In genomic region chr2:221350621-221351020, GRCh38 we compare ENCODE assay signal across 33 cellular contexts.
A peak's percentile ranks its signal among the peaks of the same experiment; 100 is the strongest.
DNase-seq lines count a peak whose midpoint lies in the region; TF ChIP-seq lines count a peak whose summit lies in the region.
"Had no signal": no experiment of that assay in that cellular context is flagged by ENCODE, and none has a peak within 500 bp of the region (broad histone marks: within the 10 kb centered on the region; RNA-seq: fewer than 3 reads in every experiment).

No MANE protein-coding gene starts in this region.

- H3K36me3 ChIP-seq in PC-9 (ENCODE audit: low read depth) (no peaks in the 10 kb centered on the region), sigmoid colon (no peaks in the 10 kb centered on the region)
- H3K36me3 ChIP-seq: colonic mucosa, gastrocnemius medialis, neutrophil, prostate gland had no signal

- H3K27ac ChIP-seq in PC-9 (no peak overlapping the region), sigmoid colon (peak overlapping the region in 3 of 4 donors; percentile 22 to 30 (median 29))
- H3K27ac ChIP-seq: colonic mucosa, gastrocnemius medialis, hepatocyte, HL-60, neutrophil, prostate gland had no signal

- peak in 2 of 4 donors; percentile 49 to 63 for TF ChIP-seq EP300 in sigmoid colon (IDR thresholded peaks at IDR 0.05)

- no peak overlapping the region for H3K4me3 ChIP-seq in PC-9
- no peak overlapping the region for H3K4me3 ChIP-seq in sigmoid colon
- H3K4me3 ChIP-seq: colonic mucosa, gastrocnemius medialis, hepatocyte, prostate gland had no signal

- TF ChIP-seq POLR2A in sigmoid colon (IDR thresholded peaks at IDR 0.05), result no peak

- no peaks in the 10 kb centered on the region for H4K20me1 ChIP-seq in PC-9 (ENCODE audit: insufficient read depth)

- BruUV-seq in PC-9 (replicated peaks; lab: Mats Ljungman, UMichigan), result no TSS peak

- intact Hi-C loops in PC-9 (cut with micrococcal nuclease; ENCODE audit: unreplicated experiment) (loop anchor here (10.0 kb wide), 1 partner anchor 624 kb away; no protein-coding TSS in a partner anchor), sigmoid colon (cut with DNase I) (no loop called here)

- POLR2A ChIA-PET in PC-9 (lab: Charles Lee; ENCODE audit: unreplicated experiment), result interaction anchor here (0.6 kb wide), 1 partner anchor 1368 kb away, joined by 8 read pairs; no protein-coding TSS in a partner anchor

- peaks cover 5% of the 10 kb centered on the region; the same call in 1 of the 2 replicates for H3F3A ChIP-seq in PC-9 (ENCODE audit: insufficient read depth, low read depth)

- no peak overlapping the region for H3K4me2 ChIP-seq in PC-9
- H3K4me2 ChIP-seq: hepatocyte had no signal

- H3K9me3 ChIP-seq in PC-9 (ENCODE audit: insufficient read depth, low read depth) (0 out of 2 replicates have a peak, but pooled peaks cover 4% of the 10 kb centered on the region), sigmoid colon (no peaks in the 10 kb centered on the region)
- H3K9me3 ChIP-seq: colonic mucosa, gastrocnemius medialis, neutrophil, prostate gland had no signal

- H3K4me1 ChIP-seq in PC-9 (replicated peaks; ENCODE audit: insufficient read depth) (peaks cover 7% of the 10 kb centered on the region; the same call in 1 of the 2 replicates), sigmoid colon (peaks cover 0 to 32% (median 20%) of the 10 kb centered on the region in 4 donors)
- H3K4me1 ChIP-seq: colonic mucosa, prostate gland had no signal

- DNase-seq in EH (ENCODE audit: low read depth) (peak; percentile 17), PC-9 (peak in 1 of 2 experiments; percentile 72), fibroblast of the conjunctiva (ENCODE audit: low read depth) (peak; percentile 6), sigmoid colon (no peak), COLO829 (ENCODE audit: low spot score) (no peak), superior temporal gyrus (ENCODE audit: extremely low spot score) (no peak)
- DNase-seq in stimulated activated CD8-positive, alpha-beta memory T cell treated with anti-CD3 and anti-CD28 coated beads, Interleukin-4, amount 100 ng/mL, for 48 hours, result no peak
- DNase-seq: ACHN; activated B cell treated with CpG ODN at 0.5 μM for 24 hours; activated CD4-positive, alpha-beta T cell treated with anti-CD3 and anti-CD28 coated beads, Interleukin-2, amount 50 U/mL, for 4 hours; activated naive CD4-positive, alpha-beta T cell treated with Interleukin-2 at 50 U/mL for 16 hours; activated T-cell treated with anti-CD3 and anti-CD28 coated beads, Interleukin-2, amount 50 U/mL, for 72 hours; amniotic stem cell; C1 segment of cervical spinal cord; Calu3; colonic mucosa; effector memory CD4-positive, alpha-beta T cell; erythroblast; gastrocnemius medialis; HFFc6; Kasumi-1; left colon; naive B cell; NCI-H1092; NCI-H187 treated with DMSO at 0.1 percent for 48 hours; NCI-H526 treated with DMSO at 0.1 percent for 48 hours; RPMI8226; stimulated activated naive CD4-positive, alpha-beta T cell treated with Interleukin-2 at 50 U/mL for 16 hours; T-helper 1 cell had no signal

- no peaks in the 10 kb centered on the region for H3K27me3 ChIP-seq in PC-9 (ENCODE audit: insufficient read depth, low read depth)
- H3K27me3 ChIP-seq in sigmoid colon, result no peaks in the 10 kb centered on the region
- H3K27me3 ChIP-seq: colonic mucosa, gastrocnemius medialis, hepatocyte, neutrophil had no signal

- H3K79me2 ChIP-seq in PC-9 (ENCODE audit: low read depth), result no peaks in the 10 kb centered on the region
- H3K79me2 ChIP-seq: hepatocyte had no signal

- peak overlapping the region; percentile 4; the same call in 1 of the 2 replicates for H2AFZ ChIP-seq in PC-9
- H2AFZ ChIP-seq: hepatocyte had no signal

- no peaks in the 10 kb centered on the region for H3K9me2 ChIP-seq in PC-9 (ENCODE audit: insufficient read depth)

- TF ChIP-seq CTCF in PC-9 (conservative IDR thresholded peaks at IDR 0.05) (no peak), sigmoid colon (IDR thresholded peaks at IDR 0.05) (no peak)

- CTCF ChIA-PET in PC-9 (lab: Charles Lee), result interaction anchor here (0.6 kb wide), 1 partner anchor 212 kb away, joined by 9 read pairs; no protein-coding TSS in a partner anchor

- WGBS in sigmoid colon, 2 donors, result 68 to 76% methylated on average over 1 of the region's 1 CpG

Comparison
In these comparisons a context has a peak if more than half of its experiments do, and no peak if none do; other contexts are left out.
1. DNase-seq: peak in EH (single experiment) and fibroblast of the conjunctiva (single experiment); none in sigmoid colon (single experiment), COLO829 (single experiment), superior temporal gyrus (single experiment) and stimulated activated CD8-positive, alpha-beta memory T cell treated with anti-CD3 and anti-CD28 coated beads, Interleukin-4, amount 100 ng/mL, for 48 hours (single experiment).